In genomic region chr14:100290607-100291304, GRCh38 we compare ENCODE assay signal across 1 cellular context.
TF ChIP-seq lines count a peak whose summit lies in the region.

No MANE protein-coding gene starts in this region.

TF ChIP-seq in HepG2, 621 proteins besides CTCF, POLR2A, EP300 and RAD21 (continued from another document and continues in another):
- TF ChIP-seq SNAPC4 (CRISPR knock-in tag; IDR thresholded peaks at IDR 0.05) (no peak), TEAD2 (CRISPR knock-in tag; IDR thresholded peaks at IDR 0.05) (no peak), SRY (CRISPR knock-in tag; IDR thresholded peaks at IDR 0.05) (0 out of 2 replicates have a peak, but pooled peaks have one; percentile 59), MAZ (IDR thresholded peaks at IDR 0.05; ENCODE audit: borderline replicate concordance, low read depth, low read length) (0 out of 2 replicates have a peak, but pooled peaks have one; percentile 42), MAZ (CRISPR knock-in tag; IDR thresholded peaks at IDR 0.05; ENCODE audit: low read depth) (no peak), ZNF652 (CRISPR knock-in tag; IDR thresholded peaks at IDR 0.05; ENCODE audit: borderline replicate concordance, low read depth) (no peak), ZNF766 (CRISPR knock-in tag; IDR thresholded peaks at IDR 0.05; ENCODE audit: borderline replicate concordance) (no peak), ZBTB33 (CRISPR knock-in tag; IDR thresholded peaks at IDR 0.05) (peak; percentile 54; the same call in 1 of the 2 replicates), GABPB1 (CRISPR knock-in tag; IDR thresholded peaks at IDR 0.05) (peak; percentile 32; the same call in 1 of the 2 replicates), ZNF749 (CRISPR knock-in tag; IDR thresholded peaks at IDR 0.05; ENCODE audit: borderline replicate concordance) (peak; percentile 34; the same call in 1 of the 2 replicates), GPBP1L1 (CRISPR knock-in tag; IDR thresholded peaks at IDR 0.05) (no peak), ZBTB38 (CRISPR knock-in tag; IDR thresholded peaks at IDR 0.05) (0 out of 2 replicates have a peak, but pooled peaks have one; percentile 32), ZNF232 (CRISPR knock-in tag; IDR thresholded peaks at IDR 0.05; ENCODE audit: borderline replicate concordance) (peak; percentile 76; the same call in 1 of the 2 replicates), ZNF20 (CRISPR knock-in tag; IDR thresholded peaks at IDR 0.05) (no peak), ZIK1 (CRISPR knock-in tag; IDR thresholded peaks at IDR 0.05; ENCODE audit: borderline replicate concordance, low read depth) (peak; percentile 8; the same call in 1 of the 2 replicates), HNRNPK (IDR thresholded peaks at IDR 0.05; ENCODE audit: low read depth, low read length, poor library complexity, severe bottlenecking) (no peak), ZNF772 (CRISPR knock-in tag; IDR thresholded peaks at IDR 0.05) (0 out of 2 replicates have a peak, but pooled peaks have one; percentile 54), IKZF4 (CRISPR knock-in tag; IDR thresholded peaks at IDR 0.05; ENCODE audit: borderline replicate concordance, low read depth, not compliant biosample characterization) (no peak), ZNF33A (CRISPR knock-in tag; IDR thresholded peaks at IDR 0.05; ENCODE audit: borderline replicate concordance) (no peak), KDM6A (CRISPR knock-in tag; IDR thresholded peaks at IDR 0.05; ENCODE audit: low read depth) (peak; percentile 92), PITX1 (CRISPR knock-in tag; IDR thresholded peaks at IDR 0.05) (peak; percentile 91), POLR2AphosphoS5 (IDR thresholded peaks at IDR 0.05; ENCODE audit: low read depth, low read length) (peak; percentile 46; the same call in 1 of the 2 replicates), ZNF563 (CRISPR knock-in tag; IDR thresholded peaks at IDR 0.05) (peak; percentile 38; the same call in 1 of the 2 replicates), MYPOP (CRISPR knock-in tag; IDR thresholded peaks at IDR 0.05) (0 out of 2 replicates have a peak, but pooled peaks have one; percentile 56), MXD1 (CRISPR knock-in tag; IDR thresholded peaks at IDR 0.05) (no peak), ZFP36L1 (CRISPR knock-in tag; IDR thresholded peaks at IDR 0.05) (peak; percentile 86; the same call in 1 of the 2 replicates), BCL3 (CRISPR knock-in tag; IDR thresholded peaks at IDR 0.05) (no peak), ZNF800 (CRISPR knock-in tag; IDR thresholded peaks at IDR 0.05) (peak; percentile 50; the same call in 1 of the 2 replicates), ZBTB20 (CRISPR knock-in tag; IDR thresholded peaks at IDR 0.05; ENCODE audit: borderline replicate concordance, low read depth) (peak; percentile 73; the same call in 1 of the 2 replicates), ZNF770 (CRISPR knock-in tag; IDR thresholded peaks at IDR 0.05) (no peak), ZNF317 (CRISPR knock-in tag; IDR thresholded peaks at IDR 0.05) (peak; percentile 25), ZNF546 (CRISPR knock-in tag; conservative IDR thresholded peaks at IDR 0.05) (0 out of 2 replicates have a peak, but pooled peaks have one; percentile 28), ZNF646 (CRISPR knock-in tag; IDR thresholded peaks at IDR 0.05) (no peak)
